In genomic region chr12:120961604-120962486, GRCh38 we compare ENCODE assay signal across 1 cellular context.
TF ChIP-seq lines count a peak whose summit lies in the region.

No MANE protein-coding gene starts in this region.

TF ChIP-seq in liver, 16 proteins besides CTCF, POLR2A, EP300 and RAD21 (continued from another document):
- no peak for TF ChIP-seq ZBTB33 (IDR thresholded peaks at IDR 0.05)
- TF ChIP-seq RXRA (IDR thresholded peaks at IDR 0.05), result peak in 1 of 2 donors; percentile 38
- no peak for TF ChIP-seq YY1 (IDR thresholded peaks at IDR 0.05)
- peak; percentile 62 to 84 for TF ChIP-seq HNF4A (conservative IDR thresholded peaks at IDR 0.05)
- TF ChIP-seq SP1 (IDR thresholded peaks at IDR 0.05), result peak; percentile 49
- no peak for TF ChIP-seq EGR1 (IDR thresholded peaks at IDR 0.05; ENCODE audit: low read depth in 2 of 2)
- no peak for TF ChIP-seq FOXA1 (IDR thresholded peaks at IDR 0.05)
- TF ChIP-seq MAX (IDR thresholded peaks at IDR 0.05), result no peak
